In genomic region chr9:33523397-33524296, GRCh38 we compare ENCODE assay signal across 8 cellular contexts. TPM values are rescaled to one million over a fixed set of nuclear protein-coding genes. Genes with fewer than 3 reads are reported as not detected.
A peak's percentile ranks its signal among the peaks of the same experiment; 100 is the strongest.
DNase-seq lines count a peak whose midpoint lies in the region; ATAC-seq and TF ChIP-seq lines count a peak whose summit lies in the region.
"Not testable (repeated sequence)": the region's sequence is repeated elsewhere in the genome, so short reads cannot be mapped to it uniquely, and the experiment has no call there.

ANKRD18B (plus strand) TSS chr9:33524251; CDS start chr9:33524490, 239 bp downstream.

- H3K9me3 ChIP-seq in iPS-20b (ENCODE audit: insufficient read depth, low read depth, low read length); psoas muscle; upper lobe of left lung: not testable (repeated sequence)

- intact Hi-C loops in psoas muscle (cut with DNase I) = not testable (repeated sequence)

- peak within 1 kb of the TSS; percentile 72 for H3K4me3 Mint-ChIP-seq in activated CD8-positive, alpha-beta T cell treated with anti-CD3 and anti-CD28 coated beads, Interleukin-2, amount 10 ng/mL, durations not matched to agents 7 days and 5 days

- H3K36me3 ChIP-seq in iPS-20b (ENCODE audit: insufficient read depth, low read depth, low read length); psoas muscle (ENCODE audit: insufficient read depth in 1 of 2, low read depth in 1 of 2); upper lobe of left lung: not testable (repeated sequence)

- H3K9ac ChIP-seq in iPS-20b (ENCODE audit: low read depth, low read length) = peak within 1 kb of the TSS; percentile 71; the same call in 1 of the 2 replicates

- H3K27ac ChIP-seq in iPS-20b (ENCODE audit: low read length); psoas muscle; upper lobe of left lung: not testable (repeated sequence)

- POLR2A ChIA-PET in activated CD8-positive, alpha-beta T cell treated with anti-CD3 and anti-CD28 coated beads, Interleukin-2, amount 10 ng/mL, durations not matched to agents 7 days and 5 days (lab: Charles Lee) = interaction anchor here (0.6 to 1.0 kb wide), 2 partner anchors 50 to 145 kb away, joined by 3 read pairs; partner anchors contain the start of gene NOL6

- TF ChIP-seq POLR2A in upper lobe of left lung (IDR thresholded peaks at IDR 0.05) = not testable (repeated sequence)

- H3K27me3 ChIP-seq in iPS-20b (ENCODE audit: insufficient read depth, low read length) (peaks cover 11% of the 10 kb centered on the region; the same call in 1 of the 2 replicates), psoas muscle (ENCODE audit: insufficient read depth in 3 of 3, low read length in 2 of 3) (peaks cover 3 to 36% (median 5%) of the 10 kb centered on the region in 3 donors), upper lobe of left lung (peaks cover 0 to 15% (median 0%) of the 10 kb centered on the region in 4 donors)

- H3K4me1 ChIP-seq in iPS-20b (ENCODE audit: insufficient read depth, low read length); psoas muscle: not testable (repeated sequence)
- peaks cover 0 to 18% (median 15%) of the 10 kb centered on the region in 4 donors for H3K4me1 ChIP-seq in upper lobe of left lung

- H3K4me1 Mint-ChIP-seq in activated CD8-positive, alpha-beta T cell treated with anti-CD3 and anti-CD28 coated beads, Interleukin-2, amount 10 ng/mL, durations not matched to agents 7 days and 5 days (ENCODE audit: low read depth) = peaks cover 15% of the 10 kb centered on the region

- TF ChIP-seq CTCF in choroid plexus epithelial cell (conservative IDR thresholded peaks at IDR 0.05; ENCODE audit: low read depth, low read length) = peak; percentile 51
- TF ChIP-seq CTCF in psoas muscle (IDR thresholded peaks at IDR 0.05); upper lobe of left lung (IDR thresholded peaks at IDR 0.05): not testable (repeated sequence)

- CTCF ChIA-PET in activated CD8-positive, alpha-beta T cell treated with anti-CD3 and anti-CD28 coated beads, Interleukin-2, amount 10 ng/mL, durations not matched to agents 7 days and 5 days (lab: Charles Lee) = interaction anchor here (1.0 to 1.2 kb wide), 2 partner anchors 12 to 50 kb away, joined by 3 read pairs; partner anchors contain the start of gene NOL6

- not testable (repeated sequence) for H3K36me3 Mint-ChIP-seq in activated CD8-positive, alpha-beta T cell treated with anti-CD3 and anti-CD28 coated beads, Interleukin-2, amount 10 ng/mL, durations not matched to agents 7 days and 5 days (ENCODE audit: low read depth)

- not testable (repeated sequence) for H3K27ac Mint-ChIP-seq in activated CD8-positive, alpha-beta T cell treated with anti-CD3 and anti-CD28 coated beads, Interleukin-2, amount 10 ng/mL, durations not matched to agents 7 days and 5 days

- TF ChIP-seq EP300 in upper lobe of left lung (IDR thresholded peaks at IDR 0.05) = not testable (repeated sequence)

- DNase-seq in EL (peak; percentile 76), M059J (ENCODE audit: low read depth) (peak; percentile 65), OCI-M1 (lab: John Stamatoyannopoulos, UW) (peak; percentile 81), choroid plexus epithelial cell (ENCODE audit: low read depth) (peak; percentile 48), psoas muscle (peak; percentile 33 to 56), upper lobe of left lung (peak in 1 of 2 donors; percentile 87)
- DNase-seq in activated CD8-positive, alpha-beta T cell treated with anti-CD3 and anti-CD28 coated beads, Interleukin-2, amount 10 ng/mL, durations not matched to agents 7 days and 5 days = peak; percentile 67

- 2 to 4% (median 2%) methylated on average over 51 to 73 of the region's 73 CpGs for WGBS in psoas muscle, 3 donors
- WGBS in upper lobe of left lung, 2 donors = 0 to 6% methylated on average over 5 to 24 of the region's 73 CpGs

- ATAC-seq in activated CD8-positive, alpha-beta T cell treated with anti-CD3 and anti-CD28 coated beads, Interleukin-2, amount 10 ng/mL, durations not matched to agents 7 days and 5 days = peak; percentile 99
- ATAC-seq in psoas muscle (peak; percentile 81 to 91 (median 88)), upper lobe of left lung (ENCODE audit: low FRiP score in 2 of 2) (peak in 1 of 2 donors; percentile 79)

- H3K9me3 Mint-ChIP-seq in activated CD8-positive, alpha-beta T cell treated with anti-CD3 and anti-CD28 coated beads, Interleukin-2, amount 10 ng/mL, durations not matched to agents 7 days and 5 days (ENCODE audit: insufficient read depth) = not testable (repeated sequence)

- H3K4me3 ChIP-seq in choroid plexus epithelial cell (ENCODE audit: low read depth, low read length) = peak within 1 kb of the TSS; percentile 53
- H3K4me3 ChIP-seq in iPS-20b (ENCODE audit: low read length) = peak within 1 kb of the TSS; percentile 76
- peak within 1 kb of the TSS; percentile 62 for H3K4me3 ChIP-seq in psoas muscle
- H3K4me3 ChIP-seq in upper lobe of left lung = peak within 1 kb of the TSS in 3 of 4 donors; percentile 37 to 46 (median 41)

- H3K27me3 Mint-ChIP-seq in activated CD8-positive, alpha-beta T cell treated with anti-CD3 and anti-CD28 coated beads, Interleukin-2, amount 10 ng/mL, durations not matched to agents 7 days and 5 days (ENCODE audit: low read depth) = peaks cover 50% of the 10 kb centered on the region

RNA-seq across cellular contexts. Expression of gene ANKRD18B, which starts in this region (rescaled TPM):
- total RNA-seq in M059J (2014; rRNA removed; shearing (Covaris generic)) = 0.42 TPM in 1 of 2 replicates, not detected in the other
- total RNA-seq in activated CD8-positive, alpha-beta T cell treated with anti-CD3 and anti-CD28 coated beads, Interleukin-2, amount 10 ng/mL, durations not matched to agents 7 days and 5 days = not detected
- total RNA-seq in psoas muscle (under 1 TPM in 3 of 4 donors, not detected in 1; 0.25 to 0.43 (median 0.30) TPM), upper lobe of left lung (1 to 10 TPM in 2 of 6 donors, not detected in 4; 1.1 to 2.0 TPM)
- polyA plus RNA-seq in psoas muscle = under 1 TPM in 2 of 3 donors, not detected in 1; 0.01 to 0.07 TPM

Comparison
In these comparisons a context has a peak if more than half of its experiments do, and no peak if none do; other contexts are left out.
1. Peak in DNase-seq in M059J; RNA of the gene not detected or under 1 TPM.
2. Peak in DNase-seq and ATAC-seq in activated CD8-positive, alpha-beta T cell treated with anti-CD3 and anti-CD28 coated beads, Interleukin-2, amount 10 ng/mL, durations not matched to agents 7 days and 5 days; RNA of the gene not detected or under 1 TPM.
3. Peak in DNase-seq, ATAC-seq and H3K4me3 ChIP-seq in psoas muscle; RNA of the gene not detected or under 1 TPM.